ENCODE assay signal across 25 cellular contexts in the genomic region with DNA sequence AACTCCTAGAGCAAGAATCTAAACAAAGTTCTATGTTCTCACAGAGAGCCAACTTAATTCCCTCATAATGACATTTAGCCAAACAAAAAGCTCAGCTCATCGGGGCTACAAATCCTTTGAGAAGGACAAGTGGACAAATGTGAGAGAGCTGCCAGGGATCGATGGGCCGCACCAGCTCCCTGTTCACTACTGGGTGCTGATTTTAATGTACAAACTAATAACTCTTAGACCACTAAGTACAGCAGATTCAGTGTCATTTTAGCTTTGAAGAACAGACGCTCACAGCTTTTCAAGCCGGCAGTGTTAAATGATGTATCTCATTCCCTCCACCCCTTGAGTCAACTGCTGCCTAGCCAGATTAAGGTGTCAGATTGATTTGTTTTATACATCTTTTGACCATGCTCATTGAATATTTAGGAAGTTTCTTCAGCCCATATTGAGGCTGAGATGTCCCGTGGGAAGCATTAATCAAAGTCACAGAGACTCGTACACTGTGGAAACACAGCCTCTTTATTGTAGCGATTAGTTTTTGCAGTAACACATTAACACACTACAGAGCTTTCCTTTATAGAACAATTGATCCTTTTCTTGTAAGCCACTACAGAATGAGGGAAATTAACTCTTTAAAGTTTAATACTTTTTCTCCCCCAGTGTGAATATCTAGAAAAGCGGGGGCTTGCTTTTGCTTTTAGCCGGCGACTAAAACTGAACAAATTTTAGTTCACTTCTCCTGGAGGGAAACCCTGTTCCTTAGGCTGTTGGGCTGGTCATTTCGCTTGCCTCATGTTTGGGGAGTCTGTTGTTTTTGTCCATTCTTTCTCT. TPM values are rescaled to one million over a fixed set of nuclear protein-coding genes. Genes with fewer than 3 reads are reported as not detected.
DNase-seq lines count a peak whose midpoint lies in the region; ATAC-seq and TF ChIP-seq lines count a peak whose summit lies in the region.
"Had no signal": no experiment of that assay in that cellular context is flagged by ENCODE, and none has a peak within 500 bp of the region (broad histone marks: within the 10 kb centered on the region; RNA-seq: fewer than 3 reads in every experiment).

No MANE protein-coding gene starts in this region.

- H3K9ac ChIP-seq in mammary epithelial cell (ENCODE audit: insufficient read depth, low read length): no peak overlapping the region

- in situ Hi-C loops in mammary epithelial cell (cut with MboI; ENCODE audit: low sequenced_read_pairs in 2 of 2): no loop called here

- H3K4me1 ChIP-seq in heart left ventricle: peaks cover 0 to 52% (median 5%) of the 10 kb centered on the region in 12 donors
- H3K4me1 ChIP-seq in body of pancreas: peaks cover 21% of the 10 kb centered on the region
- no peaks in the 10 kb centered on the region for H3K4me1 ChIP-seq in mammary epithelial cell (ENCODE audit: insufficient read depth, low read length)
- H3K4me1 ChIP-seq: colonic mucosa, prostate gland, SJSA1 had no signal

- TF ChIP-seq CTCF in heart left ventricle (IDR thresholded peaks at IDR 0.05): no peak
- no peak for TF ChIP-seq CTCF in body of pancreas (IDR thresholded peaks at IDR 0.05)
- TF ChIP-seq CTCF in mammary epithelial cell (conservative IDR thresholded peaks at IDR 0.05 in 1 of 2, IDR thresholded peaks at IDR 0.05 in 1 of 2; ENCODE audit: extremely low read depth in 1 of 2, insufficient read depth in 1 of 2, low read depth in 1 of 2, low read length in 2 of 2): no peak

- no peak overlapping the region for H2AFZ ChIP-seq in mammary epithelial cell (ENCODE audit: low read depth, low read length)

- H3K27me3 Mint-ChIP-seq in stimulated activated memory B cell treated with anti-CD40 and anti-IgM and Interleukin-4, amounts not matched to agents 10 μg/mL and 1 μg/mL and 100 μg/mL, for 72 hours: no peaks in the 10 kb centered on the region
- H3K27me3 Mint-ChIP-seq: IgD-negative memory B cell had no signal

- H3K27ac ChIP-seq in heart left ventricle (peak overlapping the region in 8 of 12 donors; percentile 16 to 51 (median 38)), body of pancreas (peak overlapping the region in 2 of 4 donors; percentile 2 to 60), layer of hippocampus (ENCODE audit: low read depth, low read length) (peak overlapping the region; percentile 62), substantia nigra (ENCODE audit: low read depth, low read length, poor library complexity, severe bottlenecking) (peak overlapping the region; percentile 85), mammary epithelial cell (ENCODE audit: insufficient read depth, low read depth, low read length) (no peak overlapping the region)
- H3K27ac ChIP-seq: colonic mucosa, prostate gland, SJSA1, thoracic aorta had no signal

- H3K4me2 ChIP-seq in mammary epithelial cell (ENCODE audit: insufficient read depth, low read depth, low read length): no peak overlapping the region

- no peaks in the 10 kb centered on the region for H3K27me3 ChIP-seq in heart left ventricle
- no peaks in the 10 kb centered on the region for H3K27me3 ChIP-seq in body of pancreas
- no peaks in the 10 kb centered on the region for H3K27me3 ChIP-seq in layer of hippocampus (ENCODE audit: control insufficient read depth, insufficient read depth, low read length)
- H3K27me3 ChIP-seq in mammary epithelial cell (ENCODE audit: insufficient read depth, low read length): peaks cover 4% of the 10 kb centered on the region
- H3K27me3 ChIP-seq: colonic mucosa, SJSA1 had no signal

- H3K79me2 ChIP-seq in mammary epithelial cell (ENCODE audit: insufficient read depth, low read length): no peaks in the 10 kb centered on the region

- BruUV-seq in mammary epithelial cell (replicated peaks; lab: Mats Ljungman, UMichigan): no TSS peak

- intact Hi-C loops in heart left ventricle (cut with DNase I): no loop called here
- intact Hi-C loops in Right ventricle myocardium inferior (cut with DNase I): no loop called here
- intact Hi-C loops in body of pancreas (cut with DNase I): no loop called here
- intact Hi-C loops in mammary epithelial cell (cut with micrococcal nuclease): no loop called here

- no peak overlapping the region for H3K27ac Mint-ChIP-seq in stimulated activated memory B cell treated with anti-CD40 and anti-IgM and Interleukin-4, amounts not matched to agents 10 μg/mL and 1 μg/mL and 100 μg/mL, for 72 hours
- H3K27ac Mint-ChIP-seq: activated naive CD8-positive, alpha-beta T cell treated with anti-CD3 and anti-CD28 coated beads for 36 hours; activated T-helper 2 cell treated with anti-CD3 and anti-CD28 coated beads, Interferon-gamma antibody, Interleukin-2, Interleukin-4, amounts not matched to agents 10 μg/mL and 5 μg/mL and 100 μg/mL, durations not matched to agents 14 hours and 24 hours and 36 hours; IgD-negative memory B cell; stimulated activated effector memory CD8-positive, alpha-beta T cell treated with anti-CD3 and anti-CD28 coated beads, Interleukin-12 subunit alpha, Interleukin-12 subunit beta, amount 100 ng/mL, for 72 hours; WTC11 had no signal

- dilution Hi-C loops in mammary epithelial cell (cut with HindIII; ENCODE audit: low sequenced_read_pairs): no loop called here

- peaks cover 2% of the 10 kb centered on the region for H4K20me1 ChIP-seq in mammary epithelial cell (ENCODE audit: insufficient read depth, low read length)

- DNase-seq in heart left ventricle: no peak
- DNase-seq in Right ventricle myocardium inferior (ENCODE audit: missing footprints): no peak
- no peak for DNase-seq in body of pancreas
- DNase-seq in substantia nigra (lab: John Stamatoyannopoulos, UW): peak in 1 of 49 donors; percentile 18
- no peak for DNase-seq in mammary epithelial cell
- DNase-seq in SKM-1 treated with dmso at 0.1 percent for 144 hours (lab: John Stamatoyannopoulos, UW; ENCODE audit: unreplicated experiment): no peak
- DNase-seq: activated CD8-positive, alpha-beta memory T cell treated with anti-CD3 and anti-CD28 coated beads, Interleukin-2, amount 50 U/mL, for 4 hours; activated naive CD8-positive, alpha-beta T cell treated with anti-CD3 and anti-CD28 coated beads for 36 hours; Calu3; colonic mucosa; NCI-H146; NCI-H226; NK-92 treated with Interleukin-12 subunit alpha and Interleukin-12 subunit beta, amount 100 ng/mL, for 24 hours; stimulated activated CD4-positive, alpha-beta T cell treated with anti-CD3 and anti-CD28 coated beads, Interleukin-1b, Interleukin-23, amount 100 ng/mL, for 48 hours had no signal

- CTCF ChIA-PET in mammary epithelial cell (lab: Charles Lee; ENCODE audit: low non-redundant PET): no interaction called here

- H3K36me3 ChIP-seq in heart left ventricle (peaks cover 0 to 17% (median 2%) of the 10 kb centered on the region in 9 donors), body of pancreas (replicated peaks in 1 of 2; ENCODE audit: insufficient read depth in 1 of 2, low read depth in 2 of 2) (peaks cover 2 to 4% of the 10 kb centered on the region in 2 donors), mammary epithelial cell (ENCODE audit: insufficient read depth, low read length) (no peaks in the 10 kb centered on the region)
- H3K36me3 ChIP-seq: colonic mucosa, prostate gland, SJSA1, thoracic aorta had no signal

- ATAC-seq in heart left ventricle: no peak
- no peak for ATAC-seq in Right ventricle myocardium inferior
- ATAC-seq in body of pancreas: peak; percentile 61
- no peak for ATAC-seq in stimulated activated memory B cell treated with anti-CD40 and anti-IgM and Interleukin-4, amounts not matched to agents 10 μg/mL and 1 μg/mL and 100 μg/mL, for 72 hours
- ATAC-seq: left lobe of liver; Panc1; stimulated activated effector memory CD8-positive, alpha-beta T cell treated with anti-CD3 and anti-CD28 coated beads, Interleukin-12 subunit alpha, Interleukin-12 subunit beta, amount 100 ng/mL, for 72 hours; WTC11 had no signal

- TF ChIP-seq POLR2A in heart left ventricle (IDR thresholded peaks at IDR 0.05) (no peak), body of pancreas (IDR thresholded peaks at IDR 0.05) (no peak)

- H3K4me3 Mint-ChIP-seq in stimulated activated memory B cell treated with anti-CD40 and anti-IgM and Interleukin-4, amounts not matched to agents 10 μg/mL and 1 μg/mL and 100 μg/mL, for 72 hours: no peak overlapping the region
- H3K4me3 Mint-ChIP-seq: activated naive CD8-positive, alpha-beta T cell treated with anti-CD3 and anti-CD28 coated beads for 36 hours; IgD-negative memory B cell; stimulated activated effector memory CD8-positive, alpha-beta T cell treated with anti-CD3 and anti-CD28 coated beads, Interleukin-12 subunit alpha, Interleukin-12 subunit beta, amount 100 ng/mL, for 72 hours; WTC11 had no signal

- WGBS in heart left ventricle, 4 donors: 68 to 75% (median 71%) methylated on average over 12 of the region's 12 CpGs
- 60 to 73% methylated on average over 12 of the region's 12 CpGs for WGBS in body of pancreas, 2 donors
- WGBS in mammary epithelial cell (ENCODE audit: low coverage, missing lambda C conversion rate): 86% methylated on average over 12 of the region's 12 CpGs

- no peaks in the 10 kb centered on the region for H3K9me3 ChIP-seq in heart left ventricle
- H3K9me3 ChIP-seq in body of pancreas: no peaks in the 10 kb centered on the region
- no peaks in the 10 kb centered on the region for H3K9me3 ChIP-seq in mammary epithelial cell (replicated peaks; ENCODE audit: insufficient read depth, low read length)
- H3K9me3 ChIP-seq: colonic mucosa, prostate gland, SJSA1, thoracic aorta had no signal

- H3K4me1 Mint-ChIP-seq in stimulated activated memory B cell treated with anti-CD40 and anti-IgM and Interleukin-4, amounts not matched to agents 10 μg/mL and 1 μg/mL and 100 μg/mL, for 72 hours: no peaks in the 10 kb centered on the region
- H3K4me1 Mint-ChIP-seq: activated naive CD8-positive, alpha-beta T cell treated with anti-CD3 and anti-CD28 coated beads for 36 hours; IgD-negative memory B cell; stimulated activated effector memory CD8-positive, alpha-beta T cell treated with anti-CD3 and anti-CD28 coated beads, Interleukin-12 subunit alpha, Interleukin-12 subunit beta, amount 100 ng/mL, for 72 hours had no signal

- H3K4me3 ChIP-seq in heart left ventricle (no peak overlapping the region), body of pancreas (no peak overlapping the region), mammary epithelial cell (replicated peaks in 1 of 3; ENCODE audit: insufficient read depth in 1 of 3, low read depth in 2 of 3, low read length in 3 of 3) (no peak overlapping the region)
- H3K4me3 ChIP-seq: colonic mucosa, prostate gland, SJSA1, thoracic aorta had no signal

- no peaks in the 10 kb centered on the region for H3K36me3 Mint-ChIP-seq in stimulated activated memory B cell treated with anti-CD40 and anti-IgM and Interleukin-4, amounts not matched to agents 10 μg/mL and 1 μg/mL and 100 μg/mL, for 72 hours
- H3K36me3 Mint-ChIP-seq: activated naive CD8-positive, alpha-beta T cell treated with anti-CD3 and anti-CD28 coated beads for 36 hours; stimulated activated effector memory CD8-positive, alpha-beta T cell treated with anti-CD3 and anti-CD28 coated beads, Interleukin-12 subunit alpha, Interleukin-12 subunit beta, amount 100 ng/mL, for 72 hours; WTC11 had no signal

- H3K9me3 Mint-ChIP-seq in stimulated activated memory B cell treated with anti-CD40 and anti-IgM and Interleukin-4, amounts not matched to agents 10 μg/mL and 1 μg/mL and 100 μg/mL, for 72 hours: no peaks in the 10 kb centered on the region
- H3K9me3 Mint-ChIP-seq: activated naive CD8-positive, alpha-beta T cell treated with anti-CD3 and anti-CD28 coated beads for 36 hours; activated T-helper 2 cell treated with anti-CD3 and anti-CD28 coated beads, Interferon-gamma antibody, Interleukin-2, Interleukin-4, amounts not matched to agents 10 μg/mL and 5 μg/mL and 100 μg/mL, durations not matched to agents 14 hours and 24 hours and 36 hours; WTC11 had no signal

RNA-seq across cellular contexts. Expression of gene PROX1, which starts 21.2 kb away (rescaled TPM):
- total RNA-seq in heart left ventricle (100 to 1,000 TPM in 4 of 9 donors, 10 to 100 TPM in 5; 44.6 to 145 (median 96.4) TPM), Right ventricle myocardium inferior (82.9 TPM), body of pancreas (10 to 100 TPM; 13.7 to 27.4 TPM), mammary epithelial cell (under 1 TPM; 0.33 to 0.35 TPM)
- polyA plus RNA-seq in heart left ventricle (1 to 10 TPM; 6.9 to 9.8 TPM), mammary epithelial cell (0.09 TPM)
- 37.7 TPM for polyA minus RNA-seq in mammary epithelial cell
- total RNA-seq: activated naive CD8-positive, alpha-beta T cell treated with anti-CD3 and anti-CD28 coated beads for 36 hours; activated T-helper 2 cell treated with anti-CD3 and anti-CD28 coated beads, Interferon-gamma antibody, Interleukin-2, Interleukin-4, amounts not matched to agents 10 μg/mL and 5 μg/mL and 100 μg/mL, durations not matched to agents 14 hours and 24 hours and 36 hours had no signal

Comparison
In these comparisons a context has a peak if more than half of its experiments do, and no peak if none do; other contexts are left out.
1. RNA of gene PROX1, which starts 21.2 kb away (total RNA-seq): 44.6 to 145 TPM in heart left ventricle, 82.9 TPM in Right ventricle myocardium inferior (single experiment) and 13.7 to 27.4 TPM in body of pancreas; 0.33 to 0.35 TPM in mammary epithelial cell; every median in the first group is over 10 times any median in the second.